In the genomic region with DNA sequence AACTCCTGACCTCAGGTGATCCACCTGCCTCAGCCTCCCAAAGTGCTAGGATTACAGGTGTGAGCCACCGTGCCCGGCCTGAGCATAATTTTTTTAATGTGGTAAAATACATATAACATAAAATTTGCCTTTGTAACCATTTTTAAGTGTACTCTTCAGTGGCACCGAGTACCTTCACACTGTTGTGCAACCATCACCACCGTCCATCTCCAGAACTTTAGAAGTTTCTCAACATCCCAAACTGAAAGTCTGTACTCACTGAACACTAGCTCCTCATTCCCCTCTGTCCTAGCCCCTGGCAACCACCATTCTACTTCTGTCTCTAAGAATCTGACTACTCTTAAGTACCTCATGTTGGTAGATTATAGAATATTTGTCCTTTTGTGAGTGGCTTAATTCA, we compare ENCODE assay signal across 17 cellular contexts.
"Had no signal": no experiment of that assay in that cellular context is flagged by ENCODE, and none has a peak within 500 bp of the region (broad histone marks: within the 10 kb centered on the region; RNA-seq: fewer than 3 reads in every experiment).

No MANE protein-coding gene starts in this region.

- H3K4me3 ChIP-seq: heart left ventricle, prostate gland, spleen, upper lobe of left lung had no signal

- H3K9me3 ChIP-seq: heart left ventricle, prostate gland, spleen, upper lobe of left lung had no signal

- H3K27ac Mint-ChIP-seq: natural killer cell; T-helper 2 cell treated with Interferon-gamma antibody and Interleukin-4, amounts not matched to agents 5 μg/mL and 100 μg/mL, for 36 hours had no signal

- ATAC-seq: activated naive CD4-positive, alpha-beta T cell treated with anti-CD3 and anti-CD28 coated beads, Interleukin-2, amount 50 U/mL, for 72 hours; natural killer cell had no signal

- H3K4me3 Mint-ChIP-seq: natural killer cell; T-helper 2 cell treated with Interferon-gamma antibody and Interleukin-4, amounts not matched to agents 5 μg/mL and 100 μg/mL, for 36 hours had no signal

- H3K27me3 ChIP-seq: heart left ventricle, spleen, upper lobe of left lung had no signal

- H3K9me3 Mint-ChIP-seq: natural killer cell; T-helper 2 cell treated with Interferon-gamma antibody and Interleukin-4, amounts not matched to agents 5 μg/mL and 100 μg/mL, for 36 hours had no signal

- H3K4me1 ChIP-seq: prostate gland had no signal

- H3K36me3 Mint-ChIP-seq: natural killer cell had no signal

- H3K4me1 Mint-ChIP-seq: natural killer cell had no signal

- DNase-seq: activated CD4-positive, alpha-beta T cell treated with anti-CD3 and anti-CD28 coated beads for 1 hour; activated effector memory CD4-positive, alpha-beta T cell treated with anti-CD3 and anti-CD28 coated beads, Interleukin-2, amount 50 U/mL, for 16 hours; activated T-cell treated with anti-CD3 and anti-CD28 coated beads, Interleukin-2, amount 50 U/mL, for 1 hour; cerebellar nuclear complex; cortex of kidney; heart left ventricle; midbrain; natural killer cell; spleen; stimulated activated CD4-positive, alpha-beta T cell treated with anti-CD3 and anti-CD28 coated beads, Interleukin-4, amount 100 ng/mL, for 1 hour; stimulated activated naive CD4-positive, alpha-beta T cell treated with Interleukin-2 at 50 U/mL for 16 hours; upper lobe of left lung; WERI-Rb-1 had no signal

- H3K27ac ChIP-seq: epithelial cell of prostate, prostate gland, spleen, WERI-Rb-1 had no signal

- H3K36me3 ChIP-seq: prostate gland, spleen, WERI-Rb-1 had no signal
